29 cellular contexts compared by ENCODE assay signal in the genomic region with DNA sequence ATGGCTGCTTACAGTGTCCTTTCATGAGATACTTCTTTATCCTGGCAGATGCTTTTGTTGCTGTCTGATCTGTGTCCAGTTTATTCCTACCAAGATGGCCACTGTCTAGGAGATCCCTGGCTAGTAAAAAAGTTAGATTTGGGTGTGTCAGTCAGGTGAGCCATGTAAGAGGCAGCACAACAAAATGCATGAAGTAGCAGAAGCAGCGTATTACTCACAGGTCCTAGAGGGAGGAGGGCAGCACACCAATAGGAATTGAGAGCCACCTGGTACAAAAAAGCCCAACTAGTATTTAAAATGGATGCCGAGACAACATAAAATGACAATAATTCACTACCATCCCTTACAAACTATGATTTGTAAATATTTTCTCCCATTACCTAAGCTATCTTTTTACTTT.
"Had no signal": no experiment of that assay in that cellular context is flagged by ENCODE, and none has a peak within 500 bp of the region (broad histone marks: within the 10 kb centered on the region; RNA-seq: fewer than 3 reads in every experiment).

No MANE protein-coding gene starts in this region.

- DNase-seq: colonic mucosa; cortex of kidney; dermis blood vessel endothelial cell; dorsolateral prefrontal cortex; effector CD4-positive, alpha-beta T cell; effector CD8-positive, alpha-beta T cell; effector memory CD4-positive, alpha-beta T cell; effector memory CD8-positive, alpha-beta T cell; endodermal cell; erythroblast; esophagus squamous epithelium; foreskin fibroblast; foreskin melanocyte; gastrocnemius medialis; glutamatergic neuron; head of caudate nucleus; heart left ventricle; heart right ventricle had no signal

- H3K9me3 ChIP-seq: colonic mucosa, esophagus muscularis mucosa, esophagus squamous epithelium, gastrocnemius medialis, gastroesophageal sphincter, heart left ventricle, heart right ventricle had no signal

- FAIRE-seq: colon, endometrium, endothelial cell of umbilical vein, frontal cortex had no signal

- H3K36me3 ChIP-seq: colonic mucosa, esophagus muscularis mucosa, esophagus squamous epithelium, gastrocnemius medialis, gastroesophageal sphincter, heart left ventricle, heart right ventricle had no signal

- H3K27me3 ChIP-seq: colonic mucosa, esophagus muscularis mucosa, esophagus squamous epithelium, foreskin keratinocyte, gastrocnemius medialis, gastroesophageal sphincter, heart left ventricle, heart right ventricle had no signal

- H3K27ac Mint-ChIP-seq: dendritic cell treated with granulocyte-macrophage colony-stimulating factor and Interleukin-4, amounts not matched to agents 40 ng/mL and 50 ng/mL, for 4 days; effector memory CD8-positive, alpha-beta T cell; endodermal cell had no signal

- H3K4me1 ChIP-seq: colonic mucosa, gastrocnemius medialis had no signal

- H3K9me3 Mint-ChIP-seq: dendritic cell treated with granulocyte-macrophage colony-stimulating factor and Interleukin-4, amounts not matched to agents 40 ng/mL and 50 ng/mL, for 4 days; effector memory CD8-positive, alpha-beta T cell; endodermal cell had no signal

- H3K4me3 ChIP-seq: colonic mucosa, coronary artery, dorsolateral prefrontal cortex, esophagus muscularis mucosa, esophagus squamous epithelium, gastrocnemius medialis, gastroesophageal sphincter, heart left ventricle, heart right ventricle had no signal

- H3K4me3 Mint-ChIP-seq: dendritic cell treated with granulocyte-macrophage colony-stimulating factor and Interleukin-4, amounts not matched to agents 40 ng/mL and 50 ng/mL, for 4 days; effector memory CD8-positive, alpha-beta T cell; endodermal cell had no signal

- ATAC-seq: effector memory CD8-positive, alpha-beta T cell; esophagus mucosa; foreskin keratinocyte; gastrocnemius medialis; gastroesophageal sphincter; heart left ventricle; heart right ventricle had no signal

- H3K27ac ChIP-seq: colonic mucosa, coronary artery, dorsolateral prefrontal cortex, epithelial cell of prostate, esophagus muscularis mucosa, esophagus squamous epithelium, foreskin keratinocyte, gastrocnemius medialis, gastroesophageal sphincter, heart left ventricle, heart right ventricle had no signal
